8 cellular contexts compared by ENCODE assay signal in the genomic region with DNA sequence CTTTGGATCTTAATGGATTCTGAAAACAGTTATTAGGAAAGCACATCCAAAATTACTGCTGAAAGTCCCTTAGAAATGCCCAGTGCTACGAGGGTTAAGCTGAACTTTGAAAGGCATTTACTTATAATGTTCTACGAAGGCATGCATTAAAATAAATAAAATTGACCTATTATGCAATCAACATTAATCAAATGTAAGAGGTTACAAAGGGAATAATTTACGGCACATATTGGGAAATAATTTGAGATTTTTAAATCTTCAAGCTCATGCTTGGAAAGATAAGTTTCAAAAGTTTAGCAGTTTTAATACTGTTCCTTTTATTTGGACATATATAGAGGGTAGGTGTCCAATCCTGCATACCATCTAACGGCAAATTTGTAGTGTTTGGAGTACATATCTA.
"Had no signal": no experiment of that assay in that cellular context is flagged by ENCODE, and none has a peak within 500 bp of the region (broad histone marks: within the 10 kb centered on the region; RNA-seq: fewer than 3 reads in every experiment).

No MANE protein-coding gene starts in this region.

- DNase-seq: GDM1, GF-D8 had no signal

- H3K4me3 ChIP-seq: GM12878 had no signal

- FAIRE-seq: G401.6, GM12878, GM12891, GM12892, GM18507, GM19239 had no signal

- ATAC-seq: GM12878 had no signal
